In genomic region chr3:140338916-140339315, GRCh38 we compare ENCODE assay signal across 9 cellular contexts.
"Had no signal": no experiment of that assay in that cellular context is flagged by ENCODE, and none has a peak within 500 bp of the region (broad histone marks: within the 10 kb centered on the region; RNA-seq: fewer than 3 reads in every experiment).

No MANE protein-coding gene starts in this region.

- H3K9me3 ChIP-seq: HAP-1 had no signal

- H3K27ac ChIP-seq: HL-60, KMS-11 had no signal

- DNase-seq: H7, HFFc6, KBM-7 had no signal

- ATAC-seq: GM23338, HCT116, HepG2 had no signal

- FAIRE-seq: HepG2 had no signal

- H3K4me2 ChIP-seq: GM23338, KMS-11 had no signal

- H3K4me1 ChIP-seq: HAP-1 had no signal

- H3K9ac ChIP-seq: KMS-11 had no signal

- H3K36me3 ChIP-seq: HAP-1 had no signal

- H3K4me3 ChIP-seq: GM23338, HAP-1 had no signal

- H2AFZ ChIP-seq: GM23338 had no signal
